22 cellular contexts compared by ENCODE assay signal in genomic region chr6:52759085-52759484, GRCh38. TPM values are rescaled to one million over a fixed set of nuclear protein-coding genes. Genes with fewer than 3 reads are reported as not detected.
DNase-seq lines count a peak whose midpoint lies in the region; ATAC-seq, FAIRE-seq and TF ChIP-seq lines count a peak whose summit lies in the region.
"Had no signal": no experiment of that assay in that cellular context is flagged by ENCODE, and none has a peak within 500 bp of the region (broad histone marks: within the 10 kb centered on the region; RNA-seq: fewer than 3 reads in every experiment).

No MANE protein-coding gene starts in this region.

- H3K27me3 Mint-ChIP-seq in astrocyte (ENCODE audit: low read depth, unreplicated experiment) (peaks cover 12% of the 10 kb centered on the region), T-helper 17 cell (peaks cover 54% of the 10 kb centered on the region), WTC11 (ENCODE audit: low read depth) (no peaks in the 10 kb centered on the region)

- ATAC-seq in Right ventricle myocardium superior (ENCODE audit: poor library complexity) (peak; percentile 36), left lobe of liver (peak; percentile 54), T-helper 17 cell (no peak), WTC11 (no peak)
- ATAC-seq: K562 had no signal

- intact Hi-C loops in Right ventricle myocardium superior (cut with DNase I) = no loop called here

- H3K36me3 ChIP-seq in right atrium auricular region = no peaks in the 10 kb centered on the region
- no peaks in the 10 kb centered on the region for H3K36me3 ChIP-seq in astrocyte (ENCODE audit: insufficient read depth, low read length)

- H3K27ac Mint-ChIP-seq in astrocyte (ENCODE audit: unreplicated experiment) (no peak overlapping the region), T-helper 17 cell (no peak overlapping the region), WTC11 (no peak overlapping the region)
- H3K27ac Mint-ChIP-seq: CD14-positive monocyte had no signal

- no peaks in the 10 kb centered on the region for H3K36me3 Mint-ChIP-seq in astrocyte (ENCODE audit: low read depth, unreplicated experiment)
- no peaks in the 10 kb centered on the region for H3K36me3 Mint-ChIP-seq in T-helper 17 cell (ENCODE audit: low read depth)
- peaks cover 6% of the 10 kb centered on the region for H3K36me3 Mint-ChIP-seq in WTC11
- H3K36me3 Mint-ChIP-seq: CD14-positive monocyte had no signal

- H3K4me3 Mint-ChIP-seq in astrocyte (ENCODE audit: unreplicated experiment) (no peak overlapping the region), T-helper 17 cell (no peak overlapping the region), WTC11 (no peak overlapping the region)
- H3K4me3 Mint-ChIP-seq: CD14-positive monocyte had no signal

- H3K9me3 ChIP-seq in right atrium auricular region = no peaks in the 10 kb centered on the region
- H3K9me3 ChIP-seq in astrocyte (ENCODE audit: insufficient read depth, low read depth, low read length) = no peaks in the 10 kb centered on the region
- no peaks in the 10 kb centered on the region for H3K9me3 ChIP-seq in T-helper 17 cell (ENCODE audit: control insufficient read depth, low read length, poor library complexity, severe bottlenecking)

- no peak overlapping the region for H3K4me2 ChIP-seq in astrocyte (ENCODE audit: low read length)

- no peaks in the 10 kb centered on the region for H3K79me2 ChIP-seq in astrocyte (ENCODE audit: insufficient read depth, low read length)

- no peaks in the 10 kb centered on the region for H3K4me1 Mint-ChIP-seq in astrocyte (ENCODE audit: low read depth, unreplicated experiment)
- H3K4me1 Mint-ChIP-seq in T-helper 17 cell = no peaks in the 10 kb centered on the region
- H3K4me1 Mint-ChIP-seq in WTC11 = peaks cover 7% of the 10 kb centered on the region

- H3K4me3 ChIP-seq in right atrium auricular region (no peak overlapping the region), astrocyte (ENCODE audit: insufficient read depth, low read depth, low read length) (no peak overlapping the region)
- H3K4me3 ChIP-seq: K562 had no signal

- peaks cover 4% of the 10 kb centered on the region for H3K9me3 Mint-ChIP-seq in astrocyte (ENCODE audit: unreplicated experiment)
- H3K9me3 Mint-ChIP-seq in WTC11 = peaks cover 15% of the 10 kb centered on the region

- H3K4me1 ChIP-seq in right atrium auricular region = no peaks in the 10 kb centered on the region
- no peaks in the 10 kb centered on the region for H3K4me1 ChIP-seq in astrocyte (ENCODE audit: insufficient read depth, low read length)

- no peaks in the 10 kb centered on the region for H4K20me1 ChIP-seq in astrocyte (ENCODE audit: insufficient read depth, low read length)

- TF ChIP-seq CTCF in right atrium auricular region (IDR thresholded peaks at IDR 0.05) (no peak), astrocyte (IDR thresholded peaks at IDR 0.05; ENCODE audit: insufficient read depth, low read depth, low read length) (no peak), WTC11 (IDR thresholded peaks at IDR 0.05) (no peak)

- DNase-seq in Right ventricle myocardium superior (no peak), right atrium auricular region (ENCODE audit: low spot score) (no peak), astrocyte (ENCODE audit: low read depth) (peak; percentile 30), left lobe of liver (ENCODE audit: low spot score) (no peak), T-helper 17 cell (no peak), WTC11 (ENCODE audit: low spot score) (no peak), SK-N-DZ (ENCODE audit: low spot score) (no peak)
- DNase-seq in effector CD4-positive, alpha-beta T cell = no peak
- DNase-seq: 8988T, GOT3, NCI-H1105 treated with DMSO at 0.1 percent for 48 hours, NCI-H1694, NCI-H2081 treated with DMSO at 0.1 percent for 48 hours, NCI-H510A, NCI-H774, SIG-M5 had no signal

- POLR2A ChIA-PET in WTC11 (lab: Charles Lee) = no interaction called here

- H3K27me3 ChIP-seq in right atrium auricular region (no peaks in the 10 kb centered on the region), astrocyte (ENCODE audit: insufficient read depth, low read length) (peaks cover 7% of the 10 kb centered on the region)

- no peak overlapping the region for H2AFZ ChIP-seq in astrocyte (ENCODE audit: low read depth, low read length)

- CTCF ChIA-PET in WTC11 (lab: Charles Lee) = interaction anchor here (0.7 kb wide), 1 partner anchor 34 kb away, joined by 4 read pairs; no protein-coding TSS in a partner anchor

- no peak overlapping the region for H3K9ac ChIP-seq in astrocyte (ENCODE audit: low read length)

- no peak for FAIRE-seq in astrocyte (lab: Jason Lieb, UNC)
- FAIRE-seq: G401.6, K562 had no signal

- no peak overlapping the region for H3K27ac ChIP-seq in right atrium auricular region
- no peak overlapping the region for H3K27ac ChIP-seq in astrocyte (ENCODE audit: low read depth, low read length)

TF ChIP-seq in WTC11, 78 proteins besides CTCF, POLR2A, EP300 and RAD21:
- no peak for TF ChIP-seq ZNF512 (CRISPR knock-in tag; IDR thresholded peaks at IDR 0.05; ENCODE audit: borderline replicate concordance)

RNA-seq across cellular contexts. Expression of gene GSTA2, which starts 4.2 kb away (rescaled TPM):
- total RNA-seq in Right ventricle myocardium superior (not detected), right atrium auricular region (not detected), astrocyte (not detected in 2 replicates), left lobe of liver (45.2 TPM), T-helper 17 cell (not detected), WTC11 (2021) (0.14 TPM in 1 of 3 replicates, not detected in the others)
- polyA plus RNA-seq in SK-N-DZ (2014; cell fraction: cytosol; rRNA removed) = not detected in 2 replicates
- polyA plus RNA-seq in SK-N-DZ (2014; cell fraction: nucleus; rRNA removed) = not detected in 2 replicates
- total RNA-seq: OCI-LY7, RPMI7951 had no signal
- polyA plus RNA-seq: AG04450, CD14-positive monocyte had no signal

RNA-seq across cellular contexts. Expression of gene GSTA1, which starts 44.5 kb away (rescaled TPM):
- not detected for total RNA-seq in Right ventricle myocardium superior
- total RNA-seq in right atrium auricular region = not detected
- total RNA-seq in astrocyte = 0.38 and 0.39 TPM in 2 replicates
- 811 TPM for total RNA-seq in left lobe of liver
- under 1 TPM in 1 of 2 donors, not detected in 1; 0.63 TPM for total RNA-seq in T-helper 17 cell
- 0.48 to 0.90 TPM (median 0.89 TPM) in 3 replicates for total RNA-seq in WTC11 (2021)
- not detected in 2 replicates for polyA plus RNA-seq in SK-N-DZ (2014; cell fraction: cytosol; rRNA removed)
- not detected in 2 replicates for polyA plus RNA-seq in SK-N-DZ (2014; cell fraction: nucleus; rRNA removed)
- total RNA-seq: OCI-LY7 had no signal
- polyA plus RNA-seq: AG04450, CD14-positive monocyte, K562 had no signal

Comparison
In these comparisons a context has a peak if more than half of its experiments do, and no peak if none do; other contexts are left out.
1. ATAC-seq: peak in Right ventricle myocardium superior (single experiment) and left lobe of liver (single experiment); none in T-helper 17 cell (single experiment) and WTC11 (single experiment).
2. RNA of gene GSTA2, which starts 4.2 kb away (total RNA-seq): 45.2 TPM in left lobe of liver (single experiment); not detected in Right ventricle myocardium superior (single experiment), not detected in right atrium auricular region, not detected in astrocyte, not detected in T-helper 17 cell and 0.14 TPM in WTC11; every median in the first group is over 10 times any median in the second.
3. RNA of gene GSTA1, which starts 44.5 kb away (total RNA-seq): 811 TPM in left lobe of liver (single experiment); 0.48 to 0.90 TPM in WTC11, 0.63 TPM in T-helper 17 cell, 0.38 to 0.39 TPM in astrocyte, not detected in Right ventricle myocardium superior (single experiment) and not detected in right atrium auricular region; every median in the first group is over 100 times any median in the second.